ENCODE assay signal across 8 cellular contexts in genomic region chr15:74540135-74540760, GRCh38. TPM values are rescaled to one million over a fixed set of nuclear protein-coding genes. Genes with fewer than 3 reads are reported as not detected.
DNase-seq lines count a peak whose midpoint lies in the region; ATAC-seq and TF ChIP-seq lines count a peak whose summit lies in the region.

No MANE protein-coding gene starts in this region.

- peak overlapping the region; percentile 99 for H3K27ac Mint-ChIP-seq in T-helper 2 cell treated with Interferon-gamma antibody and Interleukin-4, amounts not matched to agents 5 μg/mL and 100 μg/mL, for 36 hours

- DNase-seq in EL (peak; percentile 62), foreskin fibroblast (peak in 1 of 2 donors; percentile 33), sigmoid colon (no peak), GM19238 (ENCODE audit: insufficient read length, low spot score) (no peak), left lobe of liver (ENCODE audit: low spot score) (no peak)
- peak; percentile 16 for DNase-seq in T-helper 2 cell treated with Interferon-gamma antibody and Interleukin-4, amounts not matched to agents 5 μg/mL and 100 μg/mL, for 36 hours (ENCODE audit: low spot score)

- H3K4me3 ChIP-seq in foreskin fibroblast (ENCODE audit: low read depth in 1 of 2, low read length in 2 of 2): peak overlapping the region; percentile 94 to 99
- peak overlapping the region; percentile 58 to 92 (median 84) for H3K4me3 ChIP-seq in sigmoid colon

- peaks cover 24% of the 10 kb centered on the region for H3K36me3 Mint-ChIP-seq in T-helper 2 cell treated with Interferon-gamma antibody and Interleukin-4, amounts not matched to agents 5 μg/mL and 100 μg/mL, for 36 hours (ENCODE audit: low read depth)

- no peak for TF ChIP-seq EP300 in sigmoid colon (IDR thresholded peaks at IDR 0.05)

- intact Hi-C loops in sigmoid colon (cut with DNase I): loop anchor here (2.0 to 10.0 kb wide), 4 partner anchors 59 to 395 kb away; partner anchors contain the start of genes CLK3, COX5A and CSK

- TF ChIP-seq POLR2A in sigmoid colon (IDR thresholded peaks at IDR 0.05): no peak

- H3K27me3 ChIP-seq in sigmoid colon: no peaks in the 10 kb centered on the region

- ATAC-seq in HG02759 (IDR thresholded peaks at IDR 0.05; ENCODE audit: unreplicated experiment) (peak; percentile 1), HG02970 (IDR thresholded peaks at IDR 0.05; ENCODE audit: low FRiP score, unreplicated experiment) (no peak), left lobe of liver (no peak)

- WGBS in sigmoid colon, 2 donors: 2 to 3% methylated on average over 19 of the region's 19 CpGs

- no peaks in the 10 kb centered on the region for H3K27me3 Mint-ChIP-seq in T-helper 2 cell treated with Interferon-gamma antibody and Interleukin-4, amounts not matched to agents 5 μg/mL and 100 μg/mL, for 36 hours (ENCODE audit: low read depth)

- H3K36me3 ChIP-seq in sigmoid colon: no peaks in the 10 kb centered on the region

- H3K4me1 Mint-ChIP-seq in T-helper 2 cell treated with Interferon-gamma antibody and Interleukin-4, amounts not matched to agents 5 μg/mL and 100 μg/mL, for 36 hours (ENCODE audit: low read depth): peaks cover 42% of the 10 kb centered on the region

- H3K4me3 Mint-ChIP-seq in T-helper 2 cell treated with Interferon-gamma antibody and Interleukin-4, amounts not matched to agents 5 μg/mL and 100 μg/mL, for 36 hours: peak overlapping the region; percentile 97

- TF ChIP-seq CTCF in foreskin fibroblast (IDR thresholded peaks at IDR 0.05; ENCODE audit: low read depth, low read length) (no peak), sigmoid colon (IDR thresholded peaks at IDR 0.05) (no peak)

- H3K9me3 ChIP-seq in sigmoid colon: no peaks in the 10 kb centered on the region

- H3K4me1 ChIP-seq in sigmoid colon: peaks cover 0 to 26% (median 21%) of the 10 kb centered on the region in 4 donors

- H3K27ac ChIP-seq in sigmoid colon: peak overlapping the region; percentile 70 to 78 (median 74)

- no peaks in the 10 kb centered on the region for H3K9me3 Mint-ChIP-seq in T-helper 2 cell treated with Interferon-gamma antibody and Interleukin-4, amounts not matched to agents 5 μg/mL and 100 μg/mL, for 36 hours

RNA-seq across cellular contexts. Expression of gene ARID3B, which starts 0.8 kb away (rescaled TPM):
- total RNA-seq in sigmoid colon: 1 to 10 TPM; 2.3 to 9.7 (median 3.4) TPM
- 1 to 10 TPM; 5.3 to 9.3 (median 5.4) TPM for polyA plus RNA-seq in sigmoid colon
- total RNA-seq in left lobe of liver: 3.7 TPM

Comparison
In these comparisons a context has a peak if more than half of its experiments do, and no peak if none do; other contexts are left out.
1. DNase-seq: peak in EL (single experiment) and T-helper 2 cell treated with Interferon-gamma antibody and Interleukin-4, amounts not matched to agents 5 μg/mL and 100 μg/mL, for 36 hours (single experiment); none in sigmoid colon (single experiment), GM19238 (single experiment) and left lobe of liver (single experiment).